ENCODE assay signal across 9 cellular contexts in genomic region chr2:219440388-219441256, GRCh38. TPM values are rescaled to one million over a fixed set of nuclear protein-coding genes. Genes with fewer than 3 reads are reported as not detected.
DNase-seq lines count a peak whose midpoint lies in the region; FAIRE-seq and TF ChIP-seq lines count a peak whose summit lies in the region.
"Had no signal": no experiment of that assay in that cellular context is flagged by ENCODE, and none has a peak within 500 bp of the region (broad histone marks: within the 10 kb centered on the region; RNA-seq: fewer than 3 reads in every experiment).

No MANE protein-coding gene starts in this region.

- peaks cover 11% of the 10 kb centered on the region for H3K27me3 Mint-ChIP-seq in astrocyte (ENCODE audit: low read depth, unreplicated experiment)

- no peaks in the 10 kb centered on the region for H4K20me1 ChIP-seq in astrocyte (ENCODE audit: insufficient read depth, low read length)

- H2AFZ ChIP-seq in astrocyte (ENCODE audit: low read depth, low read length), result no peak overlapping the region

- H3K79me2 ChIP-seq in astrocyte (ENCODE audit: insufficient read depth, low read length), result peaks cover 25% of the 10 kb centered on the region

- TF ChIP-seq CTCF in HEK293 (tag by site-specific recombination; IDR thresholded peaks at IDR 0.05) (no peak), astrocyte (IDR thresholded peaks at IDR 0.05; ENCODE audit: insufficient read depth, low read depth, low read length) (no peak)

- peak; percentile 5 for FAIRE-seq in astrocyte (lab: Jason Lieb, UNC)

- peak overlapping the region; percentile 94 for H3K4me2 ChIP-seq in astrocyte (ENCODE audit: low read length)

- H3K36me3 ChIP-seq in HEK293 (ENCODE audit: control insufficient read depth in 2 of 2, insufficient read depth in 1 of 2, low read length in 2 of 2) (peaks cover 0 to 7% of the 10 kb centered on the region in 2 experiments; a peak in 1 of 3 replicates), astrocyte (ENCODE audit: insufficient read depth, low read length) (no peaks in the 10 kb centered on the region), muscle layer of duodenum (ENCODE audit: control insufficient read depth in 1 of 2, insufficient read depth in 2 of 2, low read length in 2 of 2) (no peaks in the 10 kb centered on the region)

- H3K4me3 Mint-ChIP-seq in astrocyte (ENCODE audit: unreplicated experiment), result peak overlapping the region; percentile 83

- H3K4me1 Mint-ChIP-seq in astrocyte (ENCODE audit: low read depth, unreplicated experiment), result peaks cover 30% of the 10 kb centered on the region

- H3K27ac ChIP-seq in HEK293 (ENCODE audit: extremely low read depth, low read depth, low read length) (no peak overlapping the region), astrocyte (ENCODE audit: low read depth, low read length) (no peak overlapping the region), muscle layer of duodenum (ENCODE audit: low read length) (peak overlapping the region; percentile 82)

- H3K9ac ChIP-seq in astrocyte (ENCODE audit: low read length), result peak overlapping the region; percentile 76

- H3K4me1 ChIP-seq in HEK293 (ENCODE audit: control insufficient read depth, insufficient read depth, low read length) (no peaks in the 10 kb centered on the region), astrocyte (ENCODE audit: insufficient read depth, low read length) (peaks cover 30% of the 10 kb centered on the region), muscle layer of duodenum (ENCODE audit: control insufficient read depth in 1 of 2, insufficient read depth in 2 of 2, low read length in 2 of 2) (peaks cover 0 to 43% of the 10 kb centered on the region in 2 donors)

- POLR2A ChIA-PET in HEK293 (lab: Yijun Ruan, JAX), result interaction anchor here (1.2 kb wide), 1 partner anchor 53 kb away, joined by 6 read pairs; the partner anchor contains the start of gene DNPEP

- H3K9me3 Mint-ChIP-seq in astrocyte (ENCODE audit: unreplicated experiment), result no peaks in the 10 kb centered on the region

- H3K4me3 ChIP-seq in HEK293 (ENCODE audit: low read depth, low read length) (no peak overlapping the region), astrocyte (ENCODE audit: insufficient read depth, low read depth, low read length) (no peak overlapping the region), muscle layer of duodenum (ENCODE audit: low read depth in 1 of 2, low read length in 2 of 2) (peak overlapping the region in 1 of 2 donors; percentile 58)

- DNase-seq in AG08395 (ENCODE audit: low spot score), result peak; percentile 35
- peak; percentile 36 for DNase-seq in astrocyte (ENCODE audit: low read depth)
- DNase-seq in dermis blood vessel endothelial cell, result no peak
- DNase-seq in pons (ENCODE audit: low spot score), result no peak
- no peak for DNase-seq in GM03348 (ENCODE audit: low spot score)
- DNase-seq in cerebellum (ENCODE audit: low spot score), result no peak
- DNase-seq: GDM1 had no signal

- H3K27me3 ChIP-seq in astrocyte (ENCODE audit: insufficient read depth, low read length) (no peaks in the 10 kb centered on the region), muscle layer of duodenum (ENCODE audit: low read depth, low read length) (peaks cover 16% of the 10 kb centered on the region)

- CTCF ChIA-PET in HEK293 (lab: Yijun Ruan, JAX), result interaction anchor here (0.6 to 4.1 kb wide), 12 partner anchors 10 to 281 kb away, joined by 3 to 24 read pairs (median 4); a partner anchor contains a TSS

- peaks cover 3% of the 10 kb centered on the region for H3K36me3 Mint-ChIP-seq in astrocyte (ENCODE audit: low read depth, unreplicated experiment)

- peak overlapping the region; percentile 59 for H3K27ac Mint-ChIP-seq in astrocyte (ENCODE audit: unreplicated experiment)

- H3K9me3 ChIP-seq in HEK293 (ENCODE audit: control insufficient read depth, insufficient read depth, low read depth, low read length), result no peaks in the 10 kb centered on the region
- no peaks in the 10 kb centered on the region for H3K9me3 ChIP-seq in astrocyte (ENCODE audit: insufficient read depth, low read depth, low read length)
- no peaks in the 10 kb centered on the region for H3K9me3 ChIP-seq in muscle layer of duodenum (ENCODE audit: control insufficient read depth in 1 of 2, low read length in 2 of 2)

TF ChIP-seq in HEK293, 187 proteins besides CTCF, POLR2A, EP300 and RAD21 (continues in another document):
- TF ChIP-seq ZNF433 (tag by site-specific recombination; IDR thresholded peaks at IDR 0.05; ENCODE audit: low read depth) (0 out of 2 replicates have a peak, but pooled peaks have one; percentile 29), ZNF658 (tag by site-specific recombination; IDR thresholded peaks at IDR 0.05) (no peak), ZNF140 (tag by site-specific recombination; IDR thresholded peaks at IDR 0.05) (peak; percentile 42; the same call in 1 of the 2 replicates), ZNF302 (tag by site-specific recombination; IDR thresholded peaks at IDR 0.05; ENCODE audit: low read depth) (no peak), ZNF335 (tag by site-specific recombination; conservative IDR thresholded peaks at IDR 0.05) (no peak), ZNF16 (tag by site-specific recombination; IDR thresholded peaks at IDR 0.05; ENCODE audit: low read depth) (no peak), ZFP69B (tag by site-specific recombination; IDR thresholded peaks at IDR 0.05) (no peak), ZNF157 (tag by site-specific recombination; IDR thresholded peaks at IDR 0.05) (no peak), ZNF473 (tag by site-specific recombination; IDR thresholded peaks at IDR 0.05) (no peak), ZIC2 (tag by site-specific recombination; IDR thresholded peaks at IDR 0.05) (no peak), ZNF513 (tag by site-specific recombination; IDR thresholded peaks at IDR 0.05) (no peak), ZNF223 (tag by site-specific recombination; IDR thresholded peaks at IDR 0.05) (no peak), ZNF121 (tag by site-specific recombination; IDR thresholded peaks at IDR 0.05) (no peak), ZBTB11 (tag by site-specific recombination; conservative IDR thresholded peaks at IDR 0.05; ENCODE audit: low read depth) (peak; percentile 55; the same call in 1 of the 2 replicates), KLF8 (tag by site-specific recombination; IDR thresholded peaks at IDR 0.05) (no peak), SP3 (tag by site-specific recombination; IDR thresholded peaks at IDR 0.05) (no peak), ZNF426 (tag by site-specific recombination; IDR thresholded peaks at IDR 0.05) (peak; percentile 58)

RNA-seq across cellular contexts. Expression of gene SPEG, which starts 6.0 kb away (rescaled TPM):
- total RNA-seq in astrocyte, result 71.2 and 76.1 TPM in 2 replicates
- total RNA-seq in dermis blood vessel endothelial cell, result 0.09 and 1.7 TPM in 2 replicates
- 11.3 TPM for total RNA-seq in cerebellum

RNA-seq across cellular contexts. Expression of gene DES, which starts 22.4 kb away (rescaled TPM):
- total RNA-seq in astrocyte (5.2 and 5.4 TPM in 2 replicates), dermis blood vessel endothelial cell (not detected in 2 replicates), cerebellum (2.0 TPM)

RNA-seq across cellular contexts. Expression of gene DNPEP, which starts 52.9 kb away (rescaled TPM):
- total RNA-seq in astrocyte (44.8 and 53.9 TPM in 2 replicates), dermis blood vessel endothelial cell (54.1 and 67.7 TPM in 2 replicates), cerebellum (15.0 TPM)

RNA-seq across cellular contexts. Expression of gene GMPPA, which starts 58.1 kb away (rescaled TPM):
- 49.5 and 55.3 TPM in 2 replicates for total RNA-seq in astrocyte
- total RNA-seq in dermis blood vessel endothelial cell, result 33.4 and 34.5 TPM in 2 replicates
- total RNA-seq in cerebellum, result 6.8 TPM

Comparison
In these comparisons a context has a peak if more than half of its experiments do, and no peak if none do; other contexts are left out.
1. DNase-seq: peak in AG08395 (single experiment) and astrocyte (single experiment); none in dermis blood vessel endothelial cell (single experiment), pons (single experiment), GM03348 (single experiment) and cerebellum (single experiment).